ENCODE assay signal across 10 cellular contexts in the genomic region with DNA sequence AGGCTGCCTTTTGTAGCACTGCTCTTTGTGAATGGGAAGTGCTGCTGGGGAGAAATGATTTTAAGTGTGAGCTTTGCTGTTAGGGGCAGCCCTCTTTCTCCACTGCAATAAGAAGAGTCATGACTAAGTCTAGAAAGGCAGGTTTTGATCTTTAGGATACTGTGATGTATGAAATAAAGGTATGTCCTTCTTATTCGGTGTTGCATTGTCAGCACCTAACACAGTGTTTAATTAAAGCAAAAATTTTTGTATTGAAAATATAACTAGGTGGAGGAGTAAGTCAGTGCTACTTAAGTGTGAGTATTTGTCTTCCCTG.
A peak's percentile ranks its signal among the peaks of the same experiment; 100 is the strongest.
DNase-seq lines count a peak whose midpoint lies in the region; ATAC-seq, FAIRE-seq and TF ChIP-seq lines count a peak whose summit lies in the region.
"Had no signal": no experiment of that assay in that cellular context is flagged by ENCODE, and none has a peak within 500 bp of the region (broad histone marks: within the 10 kb centered on the region; RNA-seq: fewer than 3 reads in every experiment).

No MANE protein-coding gene starts in this region.

- DNase-seq in HT-29 (ENCODE audit: low spot score) (peak; percentile 34), breast epithelium (ENCODE audit: low spot score in 2 of 2) (no peak), pancreas (no peak)
- DNase-seq: NCI-H2227 treated with DMSO at 0.1 percent for 48 hours had no signal

- no peak overlapping the region for H3K4me3 ChIP-seq in BLaER1 treated with 17β-estradiol and CSF1 and Interleukin-3, amounts not matched to agents 10 nM and 100 nM
- H3K4me3 ChIP-seq in breast epithelium, result no peak overlapping the region
- peak overlapping the region in 1 of 4 donors; percentile 11 for H3K4me3 ChIP-seq in pancreas

- H3K4me2 ChIP-seq in BLaER1 treated with 17β-estradiol and CSF1 and Interleukin-3, amounts not matched to agents 10 nM and 100 nM, result peak overlapping the region; percentile 47 to 84 (median 60)

- H3K36me3 ChIP-seq in BLaER1 treated with 17β-estradiol and CSF1 and Interleukin-3, amounts not matched to agents 10 nM and 100 nM, result peaks cover 22 to 77% (median 49%) of the 10 kb centered on the region in 11 experiments
- H3K36me3 ChIP-seq in breast epithelium (no peaks in the 10 kb centered on the region), pancreas (no peaks in the 10 kb centered on the region)

- no peaks in the 10 kb centered on the region for H3K27me3 ChIP-seq in BLaER1 treated with 17β-estradiol and CSF1 and Interleukin-3, amounts not matched to agents 10 nM and 100 nM
- H3K27me3 ChIP-seq in breast epithelium (no peaks in the 10 kb centered on the region), pancreas (no peaks in the 10 kb centered on the region)

- H3K27ac ChIP-seq in BLaER1 treated with 17β-estradiol and CSF1 and Interleukin-3, amounts not matched to agents 10 nM and 100 nM, result peak overlapping the region in 3 of 11 experiments; percentile 3 to 13 (median 4); a peak in 2 of 22 replicates
- peak overlapping the region; percentile 88 to 89 for H3K27ac ChIP-seq in breast epithelium
- H3K27ac ChIP-seq in pancreas, result peak overlapping the region; percentile 49 to 86 (median 70)

- FAIRE-seq in pancreas (lab: Jason Lieb, UNC), result no peak
- FAIRE-seq: HepG2 had no signal

- H3K9me3 ChIP-seq in BLaER1 treated with 17β-estradiol and CSF1 and Interleukin-3, amounts not matched to agents 10 nM and 100 nM (replicated peaks in 1 of 11), result peaks cover 0 to 23% (median 9%) of the 10 kb centered on the region in 11 experiments; a peak in 7 of 22 replicates
- H3K9me3 ChIP-seq in breast epithelium (no peaks in the 10 kb centered on the region), pancreas (no peaks in the 10 kb centered on the region)

- peaks cover 12 to 100% (median 50%) of the 10 kb centered on the region in 11 experiments; a peak in 19 of 22 replicates for H4K20me1 ChIP-seq in BLaER1 treated with 17β-estradiol and CSF1 and Interleukin-3, amounts not matched to agents 10 nM and 100 nM

- TF ChIP-seq CTCF in breast epithelium (IDR thresholded peaks at IDR 0.05) (no peak), pancreas (IDR thresholded peaks at IDR 0.05) (no peak)

- H3K9ac ChIP-seq in BLaER1 treated with 17β-estradiol and CSF1 and Interleukin-3, amounts not matched to agents 10 nM and 100 nM, result peak overlapping the region in 1 of 11 experiments; percentile 25; a peak in 1 of 22 replicates

- H3K4me1 ChIP-seq in BLaER1 treated with 17β-estradiol and CSF1 and Interleukin-3, amounts not matched to agents 10 nM and 100 nM, result peaks cover 64 to 99% (median 74%) of the 10 kb centered on the region in 10 experiments
- H3K4me1 ChIP-seq in breast epithelium, result peaks cover 0 to 23% of the 10 kb centered on the region in 2 donors
- H3K4me1 ChIP-seq in pancreas, result peaks cover 36 to 60% (median 46%) of the 10 kb centered on the region in 3 donors

- ATAC-seq in pancreas (no peak), GM18519 (IDR thresholded peaks at IDR 0.05; ENCODE audit: low FRiP score, unreplicated experiment) (no peak), GM21515 (IDR thresholded peaks at IDR 0.05; ENCODE audit: unreplicated experiment) (no peak), GM21723 (IDR thresholded peaks at IDR 0.05; ENCODE audit: unreplicated experiment) (no peak), HG02852 (IDR thresholded peaks at IDR 0.05; ENCODE audit: unreplicated experiment) (no peak)
- ATAC-seq: HepG2 had no signal

- intact Hi-C loops in breast epithelium (cut with DNase I; ENCODE audit: low total_unique reads) (no loop called here), pancreas (cut with DNase I) (no loop called here)

- 35% methylated on average over 1 of the region's 1 CpG for WGBS in pancreas, 2 donors

- no peak for TF ChIP-seq POLR2A in breast epithelium (IDR thresholded peaks at IDR 0.05)
